22 cellular contexts compared by ENCODE assay signal in genomic region chr18:4230450-4231168, GRCh38.
"Had no signal": no experiment of that assay in that cellular context is flagged by ENCODE, and none has a peak within 500 bp of the region (broad histone marks: within the 10 kb centered on the region; RNA-seq: fewer than 3 reads in every experiment).

No MANE protein-coding gene starts in this region.

- H3K4me3 ChIP-seq: ascending aorta, SK-N-MC had no signal

- H3K4me1 ChIP-seq: ascending aorta had no signal

- DNase-seq: activated CD4-positive, alpha-beta T cell treated with anti-CD3 and anti-CD28 coated beads for 48 hours; activated CD4-positive, alpha-beta T cell treated with anti-CD3 and anti-CD28 coated beads, Interleukin-2, amount 50 U/mL, for 4 hours; activated CD4-positive, CD25-positive, alpha-beta regulatory T cell treated with anti-CD3 and anti-CD28 coated beads, Interleukin-2, amount 50 U/mL, for 72 hours; activated CD8-positive, alpha-beta memory T cell treated with anti-CD3 and anti-CD28 coated beads, Interleukin-2, amount 50 U/mL, for 48 hours; activated CD8-positive, alpha-beta T cell treated with anti-CD3 and anti-CD28 coated beads, Interleukin-2, amount 10 ng/mL, durations not matched to agents 7 days and 5 days; activated naive CD4-positive, alpha-beta T cell treated with anti-CD3 and anti-CD28 coated beads, Interleukin-2, amount 50 U/mL, for 16 hours; activated naive CD8-positive, alpha-beta T cell treated with anti-CD3 and anti-CD28 coated beads, Interleukin-2, amount 10 ng/mL, durations not matched to agents 7 days and 5 days; activated T-cell treated with anti-CD3 and anti-CD28 coated beads, Interleukin-2, amount 50 U/mL, for 1 hour; amniotic stem cell; NCI-H1048; NCI-H146; NCI-H187 treated with DMSO at 0.1 percent for 48 hours; NCI-H2171 treated with DMSO at 0.1 percent for 48 hours; NCI-H226; NCI-H774; RPMI8226; T-helper 17 cell; T-helper 9 cell had no signal

- H3K27me3 ChIP-seq: ascending aorta had no signal

- ATAC-seq: activated CD8-positive, alpha-beta T cell treated with anti-CD3 and anti-CD28 coated beads, Interleukin-2, amount 10 ng/mL, durations not matched to agents 7 days and 5 days; Panc1; Right ventricle myocardium inferior; T-helper 17 cell had no signal

- H3K27ac ChIP-seq: ascending aorta, SK-N-MC had no signal

- H3K36me3 ChIP-seq: ascending aorta had no signal
